ENCODE assay signal across 1 cellular context in genomic region chr2:191122638-191123294, GRCh38.
TF ChIP-seq lines count a peak whose summit lies in the region.

No MANE protein-coding gene starts in this region.

TF ChIP-seq in GM12878, 131 proteins besides CTCF, POLR2A, EP300 and RAD21 (continued from another document):
- TF ChIP-seq ZNF687 (IDR thresholded peaks at IDR 0.05) (no peak), IRF4 (IDR thresholded peaks at IDR 0.05; ENCODE audit: low read depth, low read length) (peak; percentile 73; the same call in 1 of the 2 replicates), ZBTB11 (CRISPR knock-in tag; IDR thresholded peaks at IDR 0.05) (no peak), TCF3 (IDR thresholded peaks at IDR 0.05; ENCODE audit: borderline replicate concordance, insufficient read depth, low read depth, low read length) (no peak), ZNF622 (IDR thresholded peaks at IDR 0.05) (no peak), ETV6 (conservative IDR thresholded peaks at IDR 0.05 in 1 of 2, IDR thresholded peaks at IDR 0.05 in 1 of 2; ENCODE audit: borderline replicate concordance in 1 of 2, low read depth in 1 of 2) (peak in 1 of 2 experiments; percentile 35; a peak in 1 of 4 replicates), POLR2AphosphoS2 (IDR thresholded peaks at IDR 0.05; ENCODE audit: low read depth, low read length) (no peak), CHD2 (IDR thresholded peaks at IDR 0.05; ENCODE audit: borderline replicate concordance, low read depth, low read length) (no peak), FOXK2 (IDR thresholded peaks at IDR 0.05) (no peak)
- TF ChIP-seq, protein P1, sequence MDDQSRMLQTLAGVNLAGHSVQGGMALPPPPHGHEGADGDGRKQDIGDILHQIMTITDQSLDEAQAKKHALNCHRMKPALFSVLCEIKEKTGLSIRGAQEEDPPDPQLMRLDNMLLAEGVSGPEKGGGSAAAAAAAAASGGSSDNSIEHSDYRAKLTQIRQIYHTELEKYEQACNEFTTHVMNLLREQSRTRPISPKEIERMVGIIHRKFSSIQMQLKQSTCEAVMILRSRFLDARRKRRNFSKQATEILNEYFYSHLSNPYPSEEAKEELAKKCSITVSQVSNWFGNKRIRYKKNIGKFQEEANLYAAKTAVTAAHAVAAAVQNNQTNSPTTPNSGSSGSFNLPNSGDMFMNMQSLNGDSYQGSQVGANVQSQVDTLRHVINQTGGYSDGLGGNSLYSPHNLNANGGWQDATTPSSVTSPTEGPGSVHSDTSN (IDR thresholded peaks at IDR 0.05; ENCODE audit: insufficient replicate concordance, low read depth, low read length): no peak
- TF ChIP-seq, protein P2, sequence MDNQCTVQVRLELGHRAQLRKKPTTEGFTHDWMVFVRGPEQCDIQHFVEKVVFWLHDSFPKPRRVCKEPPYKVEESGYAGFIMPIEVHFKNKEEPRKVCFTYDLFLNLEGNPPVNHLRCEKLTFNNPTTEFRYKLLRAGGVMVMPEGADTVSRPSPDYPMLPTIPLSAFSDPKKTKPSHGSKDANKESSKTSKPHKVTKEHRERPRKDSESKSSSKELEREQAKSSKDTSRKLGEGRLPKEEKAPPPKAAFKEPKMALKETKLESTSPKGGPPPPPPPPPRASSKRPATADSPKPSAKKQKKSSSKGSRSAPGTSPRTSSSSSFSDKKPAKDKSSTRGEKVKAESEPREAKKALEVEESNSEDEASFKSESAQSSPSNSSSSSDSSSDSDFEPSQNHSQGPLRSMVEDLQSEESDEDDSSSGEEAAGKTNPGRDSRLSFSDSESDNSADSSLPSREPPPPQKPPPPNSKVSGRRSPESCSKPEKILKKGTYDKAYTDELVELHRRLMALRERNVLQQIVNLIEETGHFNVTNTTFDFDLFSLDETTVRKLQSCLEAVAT (IDR thresholded peaks at IDR 0.05): no peak
- TF ChIP-seq, protein P3, sequence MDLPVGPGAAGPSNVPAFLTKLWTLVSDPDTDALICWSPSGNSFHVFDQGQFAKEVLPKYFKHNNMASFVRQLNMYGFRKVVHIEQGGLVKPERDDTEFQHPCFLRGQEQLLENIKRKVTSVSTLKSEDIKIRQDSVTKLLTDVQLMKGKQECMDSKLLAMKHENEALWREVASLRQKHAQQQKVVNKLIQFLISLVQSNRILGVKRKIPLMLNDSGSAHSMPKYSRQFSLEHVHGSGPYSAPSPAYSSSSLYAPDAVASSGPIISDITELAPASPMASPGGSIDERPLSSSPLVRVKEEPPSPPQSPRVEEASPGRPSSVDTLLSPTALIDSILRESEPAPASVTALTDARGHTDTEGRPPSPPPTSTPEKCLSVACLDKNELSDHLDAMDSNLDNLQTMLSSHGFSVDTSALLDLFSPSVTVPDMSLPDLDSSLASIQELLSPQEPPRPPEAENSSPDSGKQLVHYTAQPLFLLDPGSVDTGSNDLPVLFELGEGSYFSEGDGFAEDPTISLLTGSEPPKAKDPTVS (IDR thresholded peaks at IDR 0.05; ENCODE audit: low read depth, low read length): no peak
